Comparison of ENCODE assay signal across 8 cellular contexts in genomic region chr10:101031796-101032636, GRCh38. TPM values are rescaled to one million over a fixed set of nuclear protein-coding genes. Genes with fewer than 3 reads are reported as not detected.
DNase-seq lines count a peak whose midpoint lies in the region; ATAC-seq, FAIRE-seq and TF ChIP-seq lines count a peak whose summit lies in the region.

No MANE protein-coding gene starts in this region.

- H3K27ac ChIP-seq in kidney (ENCODE audit: low read depth in 2 of 2, low read length in 2 of 2), result peak overlapping the region; percentile 96 to 97

- H3K36me3 Mint-ChIP-seq in central memory CD8-positive, alpha-beta T cell (ENCODE audit: insufficient read depth), result peaks cover 8% of the 10 kb centered on the region

- peaks cover 14% of the 10 kb centered on the region for H3K27me3 Mint-ChIP-seq in central memory CD8-positive, alpha-beta T cell

- H3K4me1 ChIP-seq in kidney (ENCODE audit: control insufficient read depth in 1 of 2, insufficient read depth in 1 of 2, low read depth in 1 of 2, low read length in 2 of 2), result peaks cover 5 to 21% of the 10 kb centered on the region in 2 donors

- peak overlapping the region; percentile 82 for H3K27ac Mint-ChIP-seq in central memory CD8-positive, alpha-beta T cell (ENCODE audit: low read depth)

- TF ChIP-seq CTCF in kidney (IDR thresholded peaks at IDR 0.05; ENCODE audit: borderline replicate concordance, extremely low read depth, insufficient read depth), result no peak

- H3K9ac ChIP-seq in kidney (ENCODE audit: low read length in 2 of 2), result peak overlapping the region; percentile 88 to 89

- H3K9me3 Mint-ChIP-seq in central memory CD8-positive, alpha-beta T cell, result no peaks in the 10 kb centered on the region

- intact Hi-C loops in kidney (cut with DNase I), result no loop called here

- H3K4me1 Mint-ChIP-seq in central memory CD8-positive, alpha-beta T cell, result peaks cover 29% of the 10 kb centered on the region

- DNase-seq in NCI-H2029 (lab: John Stamatoyannopoulos, UW), result peak; percentile 7
- no peak for DNase-seq in NCI-H2029 treated with DMSO at 0.1 percent for 48 hours (lab: John Stamatoyannopoulos, UW)
- peak; percentile 37 for DNase-seq in NCI-H1105 treated with DMSO at 0.1 percent for 48 hours (lab: John Stamatoyannopoulos, UW)
- DNase-seq in activated CD4-positive, alpha-beta T cell treated with anti-CD3 and anti-CD28 coated beads for 1 hour, result peak; percentile 70
- DNase-seq in central memory CD8-positive, alpha-beta T cell (ENCODE audit: low spot score in 2 of 2), result peak; percentile 56 to 66
- peak; percentile 95 for DNase-seq in kidney
- peak; percentile 57 to 58 for DNase-seq in stimulated activated CD4-positive, alpha-beta T cell treated with anti-CD3 and anti-CD28 coated beads, Interleukin-12 subunit alpha, Interleukin-12 subunit beta, amount 100 ng/mL, for 24 hours (ENCODE audit: low read depth in 2 of 2)

- peak overlapping the region; percentile 88 to 93 for H3K4me3 ChIP-seq in kidney (ENCODE audit: low read length in 2 of 2)

- FAIRE-seq in kidney (lab: Jason Lieb, UNC), result no peak

- peak; percentile 55 for ATAC-seq in central memory CD8-positive, alpha-beta T cell (replicated peaks; ENCODE audit: extremely low read depth, poor library complexity, severe bottlenecking)
- ATAC-seq in HG02571 (IDR thresholded peaks at IDR 0.05; ENCODE audit: unreplicated experiment), result no peak

- H3K4me3 Mint-ChIP-seq in central memory CD8-positive, alpha-beta T cell, result peak overlapping the region; percentile 83

- no peaks in the 10 kb centered on the region for H3K9me3 ChIP-seq in kidney (ENCODE audit: control insufficient read depth in 1 of 2, low read length in 2 of 2)

- peaks cover 8 to 18% of the 10 kb centered on the region in 2 donors for H3K36me3 ChIP-seq in kidney (ENCODE audit: control insufficient read depth in 1 of 2, insufficient read depth in 2 of 2, low read length in 2 of 2)

RNA-seq across cellular contexts. Expression of gene SFXN3, which starts 1.0 kb away (rescaled TPM):
- 51.6 TPM for total RNA-seq in kidney
- polyA plus RNA-seq in kidney (ENCODE audit: insufficient read depth, low read depth, low replicate concordance), result 23.3 TPM

RNA-seq across cellular contexts. Expression of gene PDZD7, which starts 1.1 kb away (rescaled TPM):
- total RNA-seq in kidney, result 1.6 TPM
- polyA plus RNA-seq in kidney (ENCODE audit: insufficient read depth, low read depth, low replicate concordance), result 1.9 TPM

RNA-seq across cellular contexts. Expression of gene KAZALD1, which starts 29.8 kb away (rescaled TPM):
- total RNA-seq in kidney, result 9.8 TPM
- polyA plus RNA-seq in kidney (ENCODE audit: insufficient read depth, low read depth, low replicate concordance), result 9.7 TPM

RNA-seq across cellular contexts. Expression of gene LZTS2, which starts 32.4 kb away (rescaled TPM):
- 54.7 TPM for total RNA-seq in kidney
- 47.3 TPM for polyA plus RNA-seq in kidney (ENCODE audit: insufficient read depth, low read depth, low replicate concordance)

RNA-seq across cellular contexts. Expression of gene TWNK, which starts 44.7 kb away (rescaled TPM):
- total RNA-seq in kidney, result 8.9 TPM
- polyA plus RNA-seq in kidney (ENCODE audit: insufficient read depth, low read depth, low replicate concordance), result 3.8 TPM
